9 cellular contexts compared by ENCODE assay signal in the genomic region with DNA sequence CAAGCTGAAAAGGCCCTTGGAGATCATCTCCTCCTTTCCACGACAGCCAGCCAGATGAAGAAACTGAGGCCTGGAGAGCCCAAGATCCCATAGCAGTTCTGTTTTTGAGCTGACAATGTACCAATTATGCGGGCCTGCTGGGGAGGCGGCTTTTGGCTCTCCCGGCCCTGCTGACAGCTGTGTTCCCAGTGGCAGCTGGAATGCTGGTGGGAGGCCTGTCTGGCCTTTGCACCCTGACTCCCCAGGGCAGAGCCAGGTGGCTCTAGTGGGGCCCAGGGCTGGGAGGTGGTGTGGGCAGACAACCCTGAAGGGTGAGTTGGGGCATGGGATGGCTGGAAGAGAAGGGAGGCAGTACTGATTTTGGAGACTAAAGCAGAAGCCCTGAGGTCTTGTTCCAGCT. TPM values are rescaled to one million over a fixed set of nuclear protein-coding genes. Genes with fewer than 3 reads are reported as not detected.
A peak's percentile ranks its signal among the peaks of the same experiment; 100 is the strongest.
DNase-seq lines count a peak whose midpoint lies in the region; ATAC-seq and FAIRE-seq lines count a peak whose summit lies in the region.
"Had no signal": no experiment of that assay in that cellular context is flagged by ENCODE, and none has a peak within 500 bp of the region (broad histone marks: within the 10 kb centered on the region; RNA-seq: fewer than 3 reads in every experiment).

No MANE protein-coding gene starts in this region.

- no peak for FAIRE-seq in small intestine (lab: Jason Lieb, UNC)

- H3K36me3 Mint-ChIP-seq in activated naive CD8-positive, alpha-beta T cell = no peaks in the 10 kb centered on the region

- no peak for ATAC-seq in HG03135 (IDR thresholded peaks at IDR 0.05; ENCODE audit: unreplicated experiment)

- H3K36me3 ChIP-seq in KOPT-K1 (ENCODE audit: insufficient read depth, low read length) (no peaks in the 10 kb centered on the region), small intestine (ENCODE audit: control insufficient read depth in 2 of 2, insufficient read depth in 2 of 2, low read length in 2 of 2) (no peaks in the 10 kb centered on the region)

- peak overlapping the region; percentile 92 for H3K4me3 Mint-ChIP-seq in activated naive CD8-positive, alpha-beta T cell
- H3K4me3 Mint-ChIP-seq: HFFc6 had no signal

- H3K27ac Mint-ChIP-seq in activated naive CD8-positive, alpha-beta T cell = peak overlapping the region; percentile 98
- H3K27ac Mint-ChIP-seq: HFFc6 had no signal

- H3K4me1 Mint-ChIP-seq in activated naive CD8-positive, alpha-beta T cell (ENCODE audit: low read depth) = peaks cover 68% of the 10 kb centered on the region

- H3K9me3 ChIP-seq in KOPT-K1 (ENCODE audit: insufficient read depth, low read length, poor library complexity, severe bottlenecking) (no peaks in the 10 kb centered on the region), small intestine (ENCODE audit: control insufficient read depth, low read depth) (no peaks in the 10 kb centered on the region)

- no peaks in the 10 kb centered on the region for H3K27me3 Mint-ChIP-seq in activated naive CD8-positive, alpha-beta T cell

- peaks cover 4% of the 10 kb centered on the region in 2 donors for H3K4me1 ChIP-seq in small intestine (ENCODE audit: control insufficient read depth in 2 of 2, insufficient read depth in 1 of 2, low read depth in 1 of 2, low read length in 1 of 2)

- no peaks in the 10 kb centered on the region for H3K27me3 ChIP-seq in small intestine (ENCODE audit: control insufficient read depth in 2 of 2, insufficient read depth in 2 of 2, low read length in 2 of 2)

- peak; percentile 60 for DNase-seq in islet precursor cell
- peak; percentile 69 for DNase-seq in small intestine
- no peak for DNase-seq in NCI-H2196 (lab: John Stamatoyannopoulos, UW; ENCODE audit: unreplicated experiment)
- DNase-seq in NCI-H2171 (lab: John Stamatoyannopoulos, UW) = no peak
- DNase-seq: HFFc6, mesendoderm had no signal

- H3K4me3 ChIP-seq in small intestine (ENCODE audit: low read depth in 1 of 2, low read length in 2 of 2) = no peak overlapping the region

- no peaks in the 10 kb centered on the region for H3K9me3 Mint-ChIP-seq in activated naive CD8-positive, alpha-beta T cell (ENCODE audit: low read depth)
- H3K9me3 Mint-ChIP-seq: HFFc6 had no signal

- H3K27ac ChIP-seq in KOPT-K1 (ENCODE audit: low read depth, low read length, poor library complexity, severe bottlenecking) (peak overlapping the region; percentile 83), small intestine (ENCODE audit: low read depth in 1 of 2, low read length in 1 of 2) (peak overlapping the region; percentile 3 to 70)

- 28 to 51% (median 34%) methylated on average over 4 of the region's 4 CpGs for WGBS in small intestine, 3 donors

RNA-seq across cellular contexts. Expression of gene WASF2, which starts 30.7 kb away (rescaled TPM):
- 10 to 100 TPM; 19.5 to 49.3 (median 20.5) TPM for polyA plus RNA-seq in small intestine

Comparison
In these comparisons a context has a peak if more than half of its experiments do, and no peak if none do; other contexts are left out.
1. DNase-seq: peak in islet precursor cell (single experiment) and small intestine (single experiment); none in NCI-H2196 (single experiment) and NCI-H2171 (single experiment).